ENCODE assay signal across 26 cellular contexts in the genomic region with DNA sequence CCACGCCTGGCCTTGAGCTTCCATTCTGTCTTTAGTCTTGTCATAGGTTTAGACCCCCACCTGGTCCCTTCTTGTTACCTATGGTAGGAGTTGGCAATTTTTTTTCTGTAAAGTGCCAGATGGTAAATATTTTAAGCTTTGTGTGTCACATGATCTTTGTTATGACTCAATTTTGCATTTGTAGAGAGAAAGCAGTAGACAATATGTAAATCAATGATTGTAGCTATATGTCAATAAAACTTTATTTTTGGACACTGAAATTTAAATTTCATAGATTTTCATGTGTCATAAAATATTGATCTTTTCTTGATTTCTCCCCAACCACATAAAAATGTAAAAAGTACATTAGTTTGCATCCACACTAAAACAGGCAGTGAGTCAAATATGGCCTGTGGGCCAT. TPM values are rescaled to one million over a fixed set of nuclear protein-coding genes. Genes with fewer than 3 reads are reported as not detected.
"Had no signal": no experiment of that assay in that cellular context is flagged by ENCODE, and none has a peak within 500 bp of the region (broad histone marks: within the 10 kb centered on the region; RNA-seq: fewer than 3 reads in every experiment).

No MANE protein-coding gene starts in this region.

- DNase-seq: activated B cell treated with CpG ODN at 0.5 μM for 24 hours; activated CD4-positive, alpha-beta memory T cell treated with anti-CD3 and anti-CD28 coated beads for 36 hours; activated CD4-positive, alpha-beta T cell treated with anti-CD3 and anti-CD28 coated beads for 4 hours; activated CD8-positive, alpha-beta memory T cell treated with anti-CD3 and anti-CD28 coated beads, Interleukin-2, amount 10 ng/mL, durations not matched to agents 7 days and 5 days; activated naive CD4-positive, alpha-beta T cell treated with anti-CD3 and anti-CD28 coated beads for 36 hours; activated naive CD8-positive, alpha-beta T cell treated with anti-CD3 and anti-CD28 coated beads, Interleukin-2, amount 50 U/mL, for 24 hours; anterior cingulate cortex; caudate nucleus; colonic mucosa; heart right ventricle; left ventricle myocardium superior; mesenchymal stem cell; mucosa of descending colon; naive thymus-derived CD4-positive, alpha-beta T cell; stimulated activated CD4-positive, alpha-beta T cell treated with anti-CD3 and anti-CD28 coated beads, Interleukin-12 subunit alpha, Interleukin-12 subunit beta, amount 100 ng/mL, for 4 hours; stimulated activated CD4-positive, alpha-beta T cell treated with anti-CD3 and anti-CD28 coated beads, Interleukin-1b, Interleukin-23, amount 100 ng/mL, for 48 hours; stimulated activated CD8-positive, alpha-beta memory T cell treated with anti-CD3 and anti-CD28 coated beads, Interleukin-4, amount 100 ng/mL, for 48 hours; stimulated activated naive CD4-positive, alpha-beta T cell treated with Interleukin-2 at 50 U/mL for 16 hours; SW 1271; T-helper 9 cell; transverse colon had no signal

- H3K27ac ChIP-seq: colonic mucosa, parathyroid adenoma had no signal

- ATAC-seq: activated CD8-positive, alpha-beta memory T cell treated with anti-CD3 and anti-CD28 coated beads, Interleukin-2, amount 10 ng/mL, durations not matched to agents 7 days and 5 days; activated naive CD8-positive, alpha-beta T cell treated with anti-CD3 and anti-CD28 coated beads, Interleukin-2, amount 50 U/mL, for 24 hours; mucosa of descending colon had no signal

- H3K27me3 ChIP-seq: colonic mucosa, esophagus muscularis mucosa, heart right ventricle, transverse colon, vagina had no signal

- H3K4me1 ChIP-seq: colonic mucosa, parathyroid adenoma had no signal

- H3K9me3 Mint-ChIP-seq: activated B cell treated with CpG ODN at 0.5 μM for 24 hours; activated CD4-positive, alpha-beta memory T cell treated with anti-CD3 and anti-CD28 coated beads for 36 hours; activated naive CD4-positive, alpha-beta T cell treated with anti-CD3 and anti-CD28 coated beads for 36 hours; activated naive CD8-positive, alpha-beta T cell treated with anti-CD3 and anti-CD28 coated beads, Interleukin-2, amount 50 U/mL, for 24 hours; brain; naive thymus-derived CD4-positive, alpha-beta T cell had no signal

- H3K27me3 Mint-ChIP-seq: activated B cell treated with CpG ODN at 0.5 μM for 24 hours; activated CD4-positive, alpha-beta memory T cell treated with anti-CD3 and anti-CD28 coated beads for 36 hours; activated CD8-positive, alpha-beta memory T cell treated with anti-CD3 and anti-CD28 coated beads, Interleukin-2, amount 10 ng/mL, durations not matched to agents 7 days and 5 days; activated naive CD8-positive, alpha-beta T cell treated with anti-CD3 and anti-CD28 coated beads, Interleukin-2, amount 50 U/mL, for 24 hours; brain; naive thymus-derived CD4-positive, alpha-beta T cell had no signal

- H3K4me3 ChIP-seq: colonic mucosa, esophagus muscularis mucosa, heart right ventricle, mucosa of descending colon, transverse colon, vagina had no signal

- H3K27ac Mint-ChIP-seq: activated B cell treated with CpG ODN at 0.5 μM for 24 hours; activated CD4-positive, alpha-beta memory T cell treated with anti-CD3 and anti-CD28 coated beads for 36 hours; activated naive CD4-positive, alpha-beta T cell treated with anti-CD3 and anti-CD28 coated beads for 36 hours; activated naive CD8-positive, alpha-beta T cell treated with anti-CD3 and anti-CD28 coated beads, Interleukin-2, amount 50 U/mL, for 24 hours; brain had no signal

- H3K9me3 ChIP-seq: colonic mucosa, esophagus muscularis mucosa, heart right ventricle, mucosa of descending colon, transverse colon, vagina had no signal

- H3K9ac ChIP-seq: parathyroid adenoma had no signal

- H3K4me3 Mint-ChIP-seq: activated B cell treated with CpG ODN at 0.5 μM for 24 hours; activated CD4-positive, alpha-beta memory T cell treated with anti-CD3 and anti-CD28 coated beads for 36 hours; activated naive CD4-positive, alpha-beta T cell treated with anti-CD3 and anti-CD28 coated beads for 36 hours; activated naive CD8-positive, alpha-beta T cell treated with anti-CD3 and anti-CD28 coated beads, Interleukin-2, amount 50 U/mL, for 24 hours; brain had no signal

RNA-seq across cellular contexts. Expression of a gene that starts 44.6 kb away (rescaled TPM):
- total RNA-seq: activated B cell treated with CpG ODN at 0.5 μM for 24 hours; activated CD4-positive, alpha-beta memory T cell treated with anti-CD3 and anti-CD28 coated beads for 36 hours; activated CD8-positive, alpha-beta memory T cell treated with anti-CD3 and anti-CD28 coated beads, Interleukin-2, amount 10 ng/mL, durations not matched to agents 7 days and 5 days; activated naive CD4-positive, alpha-beta T cell treated with anti-CD3 and anti-CD28 coated beads for 36 hours; colonic mucosa; esophagus muscularis mucosa; heart right ventricle; kidney epithelial cell; left ventricle myocardium superior; mucosa of descending colon; naive thymus-derived CD4-positive, alpha-beta T cell; transverse colon; vagina had no signal
- polyA plus RNA-seq: heart right ventricle; naive thymus-derived CD4-positive, alpha-beta T cell had no signal
